Comparison of ENCODE assay signal across 21 cellular contexts in genomic region chr17:2012499-2012898, GRCh38. TPM values are rescaled to one million over a fixed set of nuclear protein-coding genes. Genes with fewer than 3 reads are reported as not detected.
DNase-seq lines count a peak whose midpoint lies in the region; TF ChIP-seq lines count a peak whose summit lies in the region.
"Had no signal": no experiment of that assay in that cellular context is flagged by ENCODE, and none has a peak within 500 bp of the region (broad histone marks: within the 10 kb centered on the region; RNA-seq: fewer than 3 reads in every experiment).

No MANE protein-coding gene starts in this region.

- 88 to 95% methylated on average over 4 of the region's 4 CpGs for WGBS in esophagus, 2 donors

- intact Hi-C loops in PC-9 (cut with micrococcal nuclease; ENCODE audit: unreplicated experiment), result loop anchor here (10.0 kb wide), 1 partner anchor 298 kb away; the partner anchor contains the start of gene TLCD2

- H4K20me1 ChIP-seq in PC-9 (ENCODE audit: insufficient read depth), result no peaks in the 10 kb centered on the region

- H3K27me3 ChIP-seq in PC-9 (ENCODE audit: insufficient read depth, low read depth), result no peaks in the 10 kb centered on the region
- no peaks in the 10 kb centered on the region for H3K27me3 ChIP-seq in esophagus (ENCODE audit: control insufficient read depth in 1 of 2, insufficient read depth in 2 of 2, low read length in 2 of 2)
- H3K27me3 ChIP-seq: colonic mucosa had no signal

- H3K4me1 ChIP-seq in PC-9 (replicated peaks; ENCODE audit: insufficient read depth) (peaks cover 55% of the 10 kb centered on the region), esophagus (ENCODE audit: control insufficient read depth in 2 of 2, insufficient read depth in 2 of 2, low read length in 1 of 2) (peaks cover 3 to 11% of the 10 kb centered on the region in 2 donors)
- H3K4me1 ChIP-seq: colonic mucosa, foreskin keratinocyte, HAP-1 had no signal

- CTCF ChIA-PET in PC-9 (lab: Charles Lee), result no interaction called here

- no peaks in the 10 kb centered on the region for H3K79me2 ChIP-seq in PC-9 (ENCODE audit: low read depth)

- H3K4me3 ChIP-seq in PC-9 (peak overlapping the region; percentile 42), esophagus (ENCODE audit: low read depth in 1 of 2, low read length in 2 of 2) (no peak overlapping the region), skin epidermis (no peak overlapping the region)
- H3K4me3 ChIP-seq: colonic mucosa, GM12878, HAP-1 had no signal

- POLR2A ChIA-PET in PC-9 (lab: Charles Lee; ENCODE audit: unreplicated experiment), result interaction anchor here (0.6 kb wide), 1 partner anchor 621 kb away, joined by 8 read pairs; no protein-coding TSS in a partner anchor

- DNase-seq in PC-9 (no peak), dedifferentiated amniotic fluid mesenchymal stem cell (ENCODE audit: extremely low spot score) (no peak), NCI-H1436 (lab: John Stamatoyannopoulos, UW) (no peak), NCI-H146 treated with DMSO at 0.1 percent for 48 hours (lab: John Stamatoyannopoulos, UW; ENCODE audit: unreplicated experiment) (no peak)
- DNase-seq in activated naive CD4-positive, alpha-beta T cell treated with Interleukin-2 at 50 U/mL for 16 hours, result no peak
- DNase-seq: ACHN; activated CD4-positive, alpha-beta T cell treated with anti-CD3 and anti-CD28 coated beads for 48 hours; activated gamma-delta T cell treated with Interleukin-2 at 50 U/mL for 16 hours; CD4-positive, alpha-beta T cell; colonic mucosa; DMS153; GF-D8; NCI-H1417 treated with DMSO at 0.1 percent for 48 hours; stimulated activated CD4-positive, alpha-beta T cell treated with anti-CD3 and anti-CD28 coated beads, Interleukin-4, amount 100 ng/mL, for 1 hour had no signal

- no peaks in the 10 kb centered on the region for H3K9me2 ChIP-seq in PC-9 (ENCODE audit: insufficient read depth)

- no peak overlapping the region; the same call in 1 of the 2 replicates for H2AFZ ChIP-seq in PC-9

- H3K27ac ChIP-seq in 22Rv1, result peak overlapping the region; percentile 89
- H3K27ac ChIP-seq in PC-9, result peak overlapping the region; percentile 85
- H3K27ac ChIP-seq in esophagus (ENCODE audit: low read depth in 2 of 2, low read length in 1 of 2), result peak overlapping the region; percentile 79 to 82
- H3K27ac ChIP-seq in skin epidermis, result peak overlapping the region in 17 of 21 experiments; percentile 18 to 79 (median 60)
- H3K27ac ChIP-seq: colonic mucosa, foreskin keratinocyte, KMS-11 had no signal

- peak overlapping the region; percentile 73 for H3K4me2 ChIP-seq in PC-9
- H3K4me2 ChIP-seq: KMS-11 had no signal

- H3F3A ChIP-seq in PC-9 (ENCODE audit: insufficient read depth, low read depth), result peaks cover 43% of the 10 kb centered on the region

- H3K9me3 ChIP-seq in PC-9 (ENCODE audit: insufficient read depth, low read depth) (no peaks in the 10 kb centered on the region), esophagus (ENCODE audit: control insufficient read depth in 2 of 2, insufficient read depth in 1 of 2, low read depth in 1 of 2, low read length in 1 of 2) (no peaks in the 10 kb centered on the region)
- H3K9me3 ChIP-seq: colonic mucosa, HAP-1 had no signal

- TF ChIP-seq CTCF in 22Rv1 (IDR thresholded peaks at IDR 0.05) (no peak), PC-9 (conservative IDR thresholded peaks at IDR 0.05) (no peak)

- H3K36me3 ChIP-seq in PC-9 (ENCODE audit: low read depth), result no peaks in the 10 kb centered on the region
- H3K36me3 ChIP-seq in esophagus (ENCODE audit: control insufficient read depth in 2 of 2, insufficient read depth in 2 of 2, low read length in 1 of 2), result no peaks in the 10 kb centered on the region
- H3K36me3 ChIP-seq: colonic mucosa, HAP-1 had no signal

- no TSS peak for BruUV-seq in PC-9 (replicated peaks; lab: Mats Ljungman, UMichigan)

RNA-seq across cellular contexts. Expression of gene RTN4RL1, which starts 12.6 kb away (rescaled TPM):
- total RNA-seq in PC-9 (2021), result 0.13 and 0.35 TPM in 2 replicates
- 1 to 10 TPM in 1 of 2 donors, under 1 TPM in 1; 0.89 to 2.0 TPM for polyA plus RNA-seq in esophagus

RNA-seq across cellular contexts. Expression of gene DPH1, which starts 17.5 kb away (rescaled TPM):
- total RNA-seq in PC-9 (2021), result 36.7 and 44.9 TPM in 2 replicates
- polyA plus RNA-seq in esophagus, result 10 to 100 TPM; 18.8 to 21.0 TPM

RNA-seq across cellular contexts. Expression of gene OVCA2, which starts 29.3 kb away (rescaled TPM):
- total RNA-seq in PC-9 (2021), result 34.4 and 35.4 TPM in 2 replicates
- 10 to 100 TPM; 38.4 to 55.6 TPM for polyA plus RNA-seq in esophagus

RNA-seq across cellular contexts. Expression of gene HIC1, which starts 42.4 kb away (rescaled TPM):
- 0.63 and 1.6 TPM in 2 replicates for total RNA-seq in PC-9 (2021)
- 1 to 10 TPM; 1.4 to 1.6 TPM for polyA plus RNA-seq in esophagus
